In the genomic region with DNA sequence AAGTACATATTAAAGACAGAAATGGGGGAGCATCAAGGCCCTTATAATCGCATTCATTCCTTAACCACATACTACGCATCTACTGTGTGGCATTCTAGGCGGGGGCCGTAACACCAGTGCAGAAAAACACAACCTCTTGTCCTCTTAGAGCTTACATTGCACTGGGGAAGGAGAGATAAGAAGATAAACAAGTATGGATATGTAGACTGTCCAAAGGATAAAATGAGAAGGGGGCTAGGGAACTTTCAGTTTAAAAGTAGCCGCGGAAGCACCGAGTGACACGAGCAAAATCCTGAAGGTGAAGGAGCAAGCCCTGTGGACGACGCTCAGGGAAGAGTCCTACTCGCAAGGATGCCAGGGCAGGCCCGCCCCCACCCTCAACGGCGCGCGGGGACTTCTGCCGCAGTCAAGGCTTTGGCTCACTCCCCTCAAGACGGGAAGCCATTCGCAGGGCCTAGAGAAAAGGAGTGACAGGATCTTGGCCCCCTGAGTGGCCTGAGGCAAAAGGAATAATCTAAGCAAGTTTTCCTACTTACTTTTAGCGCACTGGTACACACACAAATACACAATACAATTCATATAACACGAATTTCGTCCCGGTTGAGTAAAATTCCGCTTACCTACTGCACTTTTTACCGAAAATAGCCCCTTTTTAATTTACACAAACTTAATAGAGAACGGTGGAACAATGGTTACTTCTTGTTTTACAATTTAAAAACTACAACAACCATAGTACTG, we compare ENCODE assay signal across 8 cellular contexts. TPM values are rescaled to one million over a fixed set of nuclear protein-coding genes. Genes with fewer than 3 reads are reported as not detected.
DNase-seq lines count a peak whose midpoint lies in the region; ATAC-seq, FAIRE-seq and TF ChIP-seq lines count a peak whose summit lies in the region.

No MANE protein-coding gene starts in this region.

- no peak for ATAC-seq in GM18870 (IDR thresholded peaks at IDR 0.05; ENCODE audit: unreplicated experiment)

- peaks cover 12% of the 10 kb centered on the region for H3K23me2 ChIP-seq in H1 (ENCODE audit: low read depth, low read length)

- H3K27me3 ChIP-seq in H1 (replicated peaks in 1 of 4; ENCODE audit: control insufficient read depth in 3 of 4, extremely low read depth in 1 of 4, insufficient read depth in 3 of 4, low read length in 3 of 4) = no peaks in the 10 kb centered on the region

- FAIRE-seq in GM18507 (lab: Jason Lieb, UNC) = peak; percentile 24
- FAIRE-seq in H1 (lab: Jason Lieb, UNC) = no peak

- peaks cover 15 to 81% of the 10 kb centered on the region in 2 experiments for H3K79me2 ChIP-seq in H1 (ENCODE audit: control insufficient read depth in 1 of 2, insufficient read depth in 2 of 2, low read length in 2 of 2)

- H4K8ac ChIP-seq in H1 (ENCODE audit: extremely low read depth, insufficient read depth, low read length) = no peak overlapping the region

- H2AFZ ChIP-seq in H1 (ENCODE audit: low read length) = peak overlapping the region; percentile 28; the same call in 1 of the 2 replicates

- H3K18ac ChIP-seq in H1 (ENCODE audit: extremely low read depth, low read length) = no peak overlapping the region

- no peaks in the 10 kb centered on the region for H3K9me3 Mint-ChIP-seq in mesothelial cell of epicardium

- no peak overlapping the region for H3K23ac ChIP-seq in H1 (ENCODE audit: insufficient read length)

- H4K5ac ChIP-seq in H1 (ENCODE audit: insufficient read length, low read depth, low read length) = no peak overlapping the region

- 3% methylated on average over 26 of the region's 26 CpGs; no CpG with 5 or more reads in 1 of the 2 experiments for WGBS in H1 (ENCODE audit: extremely low coverage in 1 of 2, insufficient coverage in 1 of 2, insufficient read length in 1 of 2, insufficient replicate concordance in 2 of 2, low coverage in 1 of 2, low lambda C conversion rate in 2 of 2, missing lambda C conversion rate in 1 of 2), 2 experiments

- H3K9me3 ChIP-seq in H1 (ENCODE audit: insufficient read depth in 2 of 2, low read depth in 1 of 2, low read length in 1 of 2) = no peaks in the 10 kb centered on the region

- H3K27ac ChIP-seq in H1 (ENCODE audit: low read depth, low read length) = no peak overlapping the region

- CTCF ChIA-PET in H1 (lab: Charles Lee; ENCODE audit: partially characterized antibody) = interaction anchor here (0.6 to 3.0 kb wide), 11 partner anchors 8 to 145 kb away, joined by 3 to 14 read pairs (median 4); no protein-coding TSS in a partner anchor

- peak overlapping the region; percentile 83 for H3K4me3 Mint-ChIP-seq in mesothelial cell of epicardium

- no peak overlapping the region for H2BK15ac ChIP-seq in H1 (ENCODE audit: low read length)

- peaks cover 0 to 4% (median 0%) of the 10 kb centered on the region in 4 experiments; a peak in 4 of 7 replicates for H3K4me1 ChIP-seq in H1 (replicated peaks in 1 of 4; ENCODE audit: control insufficient read depth in 3 of 4, insufficient read depth in 4 of 4, low read length in 3 of 4)

- H4K20me1 ChIP-seq in H1 (replicated peaks in 1 of 2; ENCODE audit: control insufficient read depth in 1 of 2, insufficient read depth in 2 of 2, low read length in 2 of 2) = peaks cover 3 to 6% of the 10 kb centered on the region in 2 experiments

- no peak overlapping the region for H2BK20ac ChIP-seq in H1 (ENCODE audit: low read length)

- H3K4me2 ChIP-seq in H1 (ENCODE audit: insufficient read depth in 1 of 2, low read depth in 2 of 2, low read length in 2 of 2) = peak overlapping the region; percentile 86 to 93

- peak overlapping the region in 2 of 4 experiments; percentile 38 to 82; a peak in 4 of 7 replicates for H3K9ac ChIP-seq in H1 (replicated peaks in 1 of 4; ENCODE audit: extremely low read depth in 1 of 4, low read depth in 3 of 4, low read length in 3 of 4)

- H2BK12ac ChIP-seq in H1 (ENCODE audit: low read depth, low read length) = no peak overlapping the region

- TF ChIP-seq RAD21 in H1 (IDR thresholded peaks at IDR 0.05 in 1 of 2, conservative IDR thresholded peaks at IDR 0.05 in 1 of 2; ENCODE audit: low read depth in 2 of 2, low read length in 2 of 2) = no peak

- H3K14ac ChIP-seq in H1 (ENCODE audit: insufficient read length) = no peak overlapping the region

- H2BK120ac ChIP-seq in H1 (replicated peaks; ENCODE audit: low read depth, low read length) = no peak overlapping the region

- DNase-seq in A172 (ENCODE audit: low spot score) = peak; percentile 41
- DNase-seq in GM18507 (ENCODE audit: extremely low spot score, insufficient read length, low read depth) = no peak
- peak; percentile 26 for DNase-seq in NCI-H345 treated with DMSO at 0.1 percent for 48 hours (lab: John Stamatoyannopoulos, UW; ENCODE audit: unreplicated experiment)
- DNase-seq in activated CD8-positive, alpha-beta memory T cell treated with anti-CD3 and anti-CD28 coated beads for 24 hours = peak; percentile 69
- DNase-seq in H1 (ENCODE audit: low read depth in 1 of 2, low spot score in 2 of 2) = no peak
- DNase-seq in mesothelial cell of epicardium (ENCODE audit: low spot score in 2 of 2, unreplicated experiment in 2 of 2) = peak in 1 of 2 experiments; percentile 57
- peak; percentile 17 to 33 for DNase-seq in stimulated activated CD8-positive, alpha-beta memory T cell treated with anti-CD3 and anti-CD28 coated beads, Interleukin-7, amount 100 ng/mL, for 4 hours (ENCODE audit: low read depth in 2 of 2)

- H3K79me1 ChIP-seq in H1 (ENCODE audit: low read depth, low read length) = no peaks in the 10 kb centered on the region

- POLR2A ChIA-PET in H1 (lab: Charles Lee; ENCODE audit: partially characterized antibody) = interaction anchor here (0.8 to 2.5 kb wide), 8 partner anchors 9 to 135 kb away, joined by 3 to 27 read pairs (median 6); no protein-coding TSS in a partner anchor

- no peak overlapping the region for H2BK5ac ChIP-seq in H1 (ENCODE audit: low read depth, low read length)

- TF ChIP-seq CTCF in H1 (IDR thresholded peaks at IDR 0.05; ENCODE audit: control extremely low read depth in 1 of 3, insufficient read depth in 1 of 3, low read depth in 1 of 3, low read length in 3 of 3) = no peak
- no peak for TF ChIP-seq CTCF in mesothelial cell of epicardium (IDR thresholded peaks at IDR 0.05; ENCODE audit: unreplicated experiment)

- H3K4ac ChIP-seq in H1 (replicated peaks; ENCODE audit: insufficient read length, low read depth, low read length) = no peak overlapping the region

- no peaks in the 10 kb centered on the region for H3K36me3 ChIP-seq in H1 (ENCODE audit: control insufficient read depth in 2 of 4, insufficient read depth in 4 of 4, low read length in 3 of 4)

- H3K27ac Mint-ChIP-seq in mesothelial cell of epicardium = peak overlapping the region; percentile 97

- TF ChIP-seq POLR2A in H1 (IDR thresholded peaks at IDR 0.05; ENCODE audit: control extremely low read depth in 1 of 2, low read depth in 2 of 2, low read length in 2 of 2) = no peak

- H3K56ac ChIP-seq in H1 (replicated peaks; ENCODE audit: insufficient read length, low read depth, low read length) = peak overlapping the region; percentile 7

- no peaks in the 10 kb centered on the region for H3K36me3 Mint-ChIP-seq in mesothelial cell of epicardium

- H3K4me3 ChIP-seq in H1 (ENCODE audit: extremely low read depth in 1 of 4, insufficient read depth in 2 of 4, low read depth in 3 of 4, low read length in 4 of 4) = peak overlapping the region; percentile 73 to 96 (median 94)

- peaks cover 35% of the 10 kb centered on the region for H3K4me1 Mint-ChIP-seq in mesothelial cell of epicardium

- no peak overlapping the region for H2AK5ac ChIP-seq in H1 (ENCODE audit: low read depth, low read length)

- no peak for TF ChIP-seq EP300 in H1 (IDR thresholded peaks at IDR 0.05; ENCODE audit: borderline replicate concordance in 1 of 2, low read depth in 2 of 2, low read length in 2 of 2)

- no peak overlapping the region for H4K91ac ChIP-seq in H1 (replicated peaks; ENCODE audit: insufficient read length, low read length)

- H3K27me3 Mint-ChIP-seq in mesothelial cell of epicardium (ENCODE audit: low read depth) = no peaks in the 10 kb centered on the region

TF ChIP-seq in H1, 55 proteins besides CTCF, POLR2A, EP300 and RAD21:
- TF ChIP-seq SIN3A (conservative IDR thresholded peaks at IDR 0.05 in 1 of 2, IDR thresholded peaks at IDR 0.05 in 1 of 2; ENCODE audit: low read depth in 1 of 2, low read length in 2 of 2) (peak in 1 of 2 experiments; percentile 48; a peak in 1 of 4 replicates), GTF2F1 (IDR thresholded peaks at IDR 0.05; ENCODE audit: borderline replicate concordance, low read depth, low read length) (no peak)

RNA-seq across cellular contexts. Expression of a gene that starts 1.3 kb away (rescaled TPM):
- 12.3 and 12.9 TPM in 2 replicates for total RNA-seq in A172 (2014; rRNA removed; shearing (Covaris generic))
- 49.6 and 53.5 TPM in 2 replicates for total RNA-seq in H1 (2021; fragmentation: NEBNext Ultra II Directional; extraction: Animal tissue kit (Norgen Biotek cat#: 25700))
- 18.8 and 21.1 TPM in 2 replicates for polyA plus RNA-seq in H1 (2011; rRNA removed)
- polyA plus RNA-seq in H1 (2011; cell fraction: cytosol; rRNA removed) = 19.2 TPM
- polyA plus RNA-seq in H1 (2011; cell fraction: nucleus; rRNA removed) = 44.7 TPM
- 13.2 to 26.4 TPM (median 22.3 TPM) in 4 replicates for polyA plus RNA-seq in H1 (2012, experiment 1 of 2)
- 0.97 TPM for polyA plus RNA-seq in H1 (2012, experiment 2 of 2)
- 19.1 TPM for polyA plus RNA-seq in H1 (2013, experiment 1 of 2)
- 18.0 TPM for polyA plus RNA-seq in H1 (2013, experiment 2 of 2)
- 182 and 228 TPM in 2 replicates for polyA minus RNA-seq in H1 (2011; rRNA and poly(A)+ RNA removed)
- polyA minus RNA-seq in H1 (2011; cell fraction: cytosol; rRNA and poly(A)+ RNA removed) = 34.5 TPM
- 272 TPM for polyA minus RNA-seq in H1 (2011; cell fraction: nucleus; rRNA and poly(A)+ RNA removed)
- 84.0 to 92.2 TPM (median 88.6 TPM) in 3 replicates for total RNA-seq in mesothelial cell of epicardium

Comparison
In these comparisons a context has a peak if more than half of its experiments do, and no peak if none do; other contexts are left out.
1. DNase-seq: peak in A172 (single experiment), NCI-H345 treated with DMSO at 0.1 percent for 48 hours (single experiment), activated CD8-positive, alpha-beta memory T cell treated with anti-CD3 and anti-CD28 coated beads for 24 hours (single experiment) and stimulated activated CD8-positive, alpha-beta memory T cell treated with anti-CD3 and anti-CD28 coated beads, Interleukin-7, amount 100 ng/mL, for 4 hours (2 of 2); none in GM18507 (single experiment) and H1 (0 of 2).